ENCODE assay signal across 8 cellular contexts in the genomic region with DNA sequence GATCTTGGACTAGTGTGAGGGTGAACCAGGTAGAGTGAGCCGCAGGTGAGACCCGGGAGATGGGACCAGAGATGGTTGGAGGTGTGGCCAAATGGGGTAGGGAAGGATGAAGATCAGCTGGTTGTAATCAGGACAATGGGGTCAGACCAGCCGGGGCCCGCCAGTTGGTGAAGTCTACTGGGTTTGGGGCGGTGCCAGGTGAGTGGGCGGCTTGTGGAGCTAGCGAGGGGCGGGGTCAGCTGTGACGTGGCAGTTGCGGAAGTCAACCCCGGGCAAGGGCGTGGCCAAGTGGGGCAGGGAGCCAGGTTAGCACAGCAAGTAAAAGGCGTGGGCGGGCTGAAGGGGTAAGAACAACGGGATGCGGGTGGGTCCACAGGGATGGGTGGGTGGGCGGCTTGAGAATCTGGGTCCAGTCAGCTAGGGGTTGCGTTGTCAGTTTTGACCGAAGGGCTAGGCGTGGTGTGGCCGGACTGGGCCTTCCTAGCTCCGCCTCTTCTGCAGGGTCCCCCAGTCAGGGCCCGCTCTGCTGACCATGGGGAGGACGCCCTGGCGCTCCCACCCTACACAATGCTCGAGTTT. TPM values are rescaled to one million over a fixed set of nuclear protein-coding genes. Genes with fewer than 3 reads are reported as not detected.
DNase-seq lines count a peak whose midpoint lies in the region; ATAC-seq, FAIRE-seq and TF ChIP-seq lines count a peak whose summit lies in the region.

No MANE protein-coding gene starts in this region.

- H3K9me3 ChIP-seq in endothelial cell of umbilical vein (replicated peaks; ENCODE audit: control insufficient read depth, insufficient read depth, low read length) = no peaks in the 10 kb centered on the region
- no peaks in the 10 kb centered on the region for H3K9me3 ChIP-seq in mononuclear cell (ENCODE audit: low read depth, low read length)

- H3K27me3 ChIP-seq in endothelial cell of umbilical vein (ENCODE audit: control insufficient read depth in 2 of 2, insufficient read depth in 2 of 2, low read length in 2 of 2) (no peaks in the 10 kb centered on the region), mononuclear cell (ENCODE audit: insufficient read depth, low read length) (no peaks in the 10 kb centered on the region)

- peak overlapping the region; percentile 87 for H2AFZ ChIP-seq in endothelial cell of umbilical vein (ENCODE audit: low read depth, low read length)

- H3K36me3 ChIP-seq in endothelial cell of umbilical vein (ENCODE audit: control insufficient read depth in 2 of 2, extremely low read depth in 1 of 2, insufficient read depth in 2 of 2, low read length in 2 of 2) = no peaks in the 10 kb centered on the region

- TF ChIP-seq CTCF in endothelial cell of umbilical vein (IDR thresholded peaks at IDR 0.05; ENCODE audit: extremely low read depth in 1 of 2, insufficient read depth in 1 of 2, low read depth in 1 of 2, low read length in 2 of 2) = no peak

- H3K9me1 ChIP-seq in endothelial cell of umbilical vein (replicated peaks; ENCODE audit: control insufficient read depth, extremely low read depth, insufficient read depth, low read length) = no peaks in the 10 kb centered on the region

- H3K4me3 ChIP-seq in endothelial cell of umbilical vein (replicated peaks in 1 of 3; ENCODE audit: insufficient read depth in 1 of 3, low read depth in 1 of 3, low read length in 3 of 3) = peak overlapping the region in 1 of 3 experiments; percentile 41
- peak overlapping the region; percentile 43 for H3K4me3 ChIP-seq in mononuclear cell (ENCODE audit: low read length)

- dilution Hi-C loops in endothelial cell of umbilical vein (cut with MboI; ENCODE audit: extremely low pct_ligation_motif_present, low sequenced_read_pairs) = no loop called here

- no peaks in the 10 kb centered on the region for H3K27me3 Mint-ChIP-seq in activated CD8-positive, alpha-beta memory T cell treated with anti-CD3 and anti-CD28 coated beads, Interleukin-2, amount 10 ng/mL, durations not matched to agents 7 days and 5 days

- CTCF ChIA-PET in activated CD8-positive, alpha-beta memory T cell treated with anti-CD3 and anti-CD28 coated beads, Interleukin-2, amount 10 ng/mL, durations not matched to agents 7 days and 5 days (lab: Charles Lee) = interaction anchor here (1.0 to 1.4 kb wide), 5 partner anchors 16 to 59 kb away, joined by 3 to 5 read pairs (median 3); partner anchors contain the start of gene ALKBH5
- CTCF ChIA-PET in endothelial cell of umbilical vein (lab: Charles Lee) = interaction anchor here (0.8 to 1.3 kb wide), 3 partner anchors 9 to 25 kb away, joined by 3 to 4 read pairs (median 3); partner anchors contain the start of gene ALKBH5

- H3K27ac Mint-ChIP-seq in activated CD8-positive, alpha-beta memory T cell treated with anti-CD3 and anti-CD28 coated beads, Interleukin-2, amount 10 ng/mL, durations not matched to agents 7 days and 5 days = peak overlapping the region; percentile 76

- H3K4me3 Mint-ChIP-seq in activated CD8-positive, alpha-beta memory T cell treated with anti-CD3 and anti-CD28 coated beads, Interleukin-2, amount 10 ng/mL, durations not matched to agents 7 days and 5 days = peak overlapping the region; percentile 72

- no peak overlapping the region for H3K27ac ChIP-seq in endothelial cell of umbilical vein (ENCODE audit: insufficient read depth, low read depth, low read length)

- intact Hi-C loops in endothelial cell of umbilical vein (cut with micrococcal nuclease) = no loop called here

- H3K4me2 ChIP-seq in endothelial cell of umbilical vein (ENCODE audit: insufficient read depth, low read length) = peak overlapping the region; percentile 21

- POLR2A ChIA-PET in endothelial cell of umbilical vein (lab: Charles Lee) = no interaction called here

- TF ChIP-seq POLR2A in endothelial cell of umbilical vein (IDR thresholded peaks at IDR 0.05; ENCODE audit: low read depth, low read length) = no peak

- no peaks in the 10 kb centered on the region for H3K79me2 ChIP-seq in endothelial cell of umbilical vein (ENCODE audit: control insufficient read depth, insufficient read depth, low read length)

- peak overlapping the region; percentile 14 for H3K9ac ChIP-seq in endothelial cell of umbilical vein (replicated peaks; ENCODE audit: extremely low read depth, insufficient read depth, low read length)

- no peaks in the 10 kb centered on the region for H3K36me3 Mint-ChIP-seq in activated CD8-positive, alpha-beta memory T cell treated with anti-CD3 and anti-CD28 coated beads, Interleukin-2, amount 10 ng/mL, durations not matched to agents 7 days and 5 days

- H3K4me1 ChIP-seq in endothelial cell of umbilical vein (ENCODE audit: control insufficient read depth, extremely low read depth, insufficient read depth, low read length) (peaks cover 6% of the 10 kb centered on the region), mononuclear cell (ENCODE audit: insufficient read depth, low read length) (peaks cover 15% of the 10 kb centered on the region)

- peak; percentile 97 for DNase-seq in CD1c-positive myeloid dendritic cell (ENCODE audit: extremely low spot score)
- peak; percentile 35 for DNase-seq in NCI-H2171 treated with DMSO at 0.1 percent for 48 hours (lab: John Stamatoyannopoulos, UW)
- peak; percentile 97 for DNase-seq in activated CD8-positive, alpha-beta memory T cell treated with anti-CD3 and anti-CD28 coated beads, Interleukin-2, amount 10 ng/mL, durations not matched to agents 7 days and 5 days
- peak; percentile 71 for DNase-seq in endothelial cell of umbilical vein (ENCODE audit: low read depth, low spot score)
- DNase-seq in stimulated activated CD8-positive, alpha-beta memory T cell treated with anti-CD3 and anti-CD28 coated beads, Interleukin-15, amount 100 ng/mL, for 48 hours (ENCODE audit: low read depth in 2 of 2) = peak; percentile 87 to 92

- BruUV-seq in endothelial cell of umbilical vein (replicated peaks; lab: Mats Ljungman, UMichigan) = no TSS peak

- peak; percentile 84 for FAIRE-seq in endothelial cell of umbilical vein (lab: Jason Lieb, UNC)

- no peaks in the 10 kb centered on the region for H3K9me3 Mint-ChIP-seq in activated CD8-positive, alpha-beta memory T cell treated with anti-CD3 and anti-CD28 coated beads, Interleukin-2, amount 10 ng/mL, durations not matched to agents 7 days and 5 days (ENCODE audit: low read depth)

- ATAC-seq in GM21526 (IDR thresholded peaks at IDR 0.05; ENCODE audit: low FRiP score, unreplicated experiment) = peak; percentile 49
- peak; percentile 90 for ATAC-seq in activated CD8-positive, alpha-beta memory T cell treated with anti-CD3 and anti-CD28 coated beads, Interleukin-2, amount 10 ng/mL, durations not matched to agents 7 days and 5 days
- no peak for ATAC-seq in GM19463 (IDR thresholded peaks at IDR 0.05; ENCODE audit: unreplicated experiment)

- H3K4me1 Mint-ChIP-seq in activated CD8-positive, alpha-beta memory T cell treated with anti-CD3 and anti-CD28 coated beads, Interleukin-2, amount 10 ng/mL, durations not matched to agents 7 days and 5 days = peaks cover 7% of the 10 kb centered on the region

- H4K20me1 ChIP-seq in endothelial cell of umbilical vein (replicated peaks; ENCODE audit: control insufficient read depth, extremely low read depth, insufficient read depth, low read length) = no peaks in the 10 kb centered on the region

TF ChIP-seq in endothelial cell of umbilical vein, 7 proteins besides CTCF, POLR2A, EP300 and RAD21:
- TF ChIP-seq JUN (IDR thresholded peaks at IDR 0.05; ENCODE audit: borderline replicate concordance, insufficient read depth, insufficient read length, low read depth) (no peak), MAX (IDR thresholded peaks at IDR 0.05; ENCODE audit: insufficient read depth, insufficient read length) (no peak), GATA2 (IDR thresholded peaks at IDR 0.05; ENCODE audit: insufficient read depth, insufficient read length, low read depth, low read length) (no peak), POLR2AphosphoS5 (IDR thresholded peaks at IDR 0.05; ENCODE audit: insufficient read depth, low read depth, low read length) (peak; percentile 27), MYC (IDR thresholded peaks at IDR 0.05; ENCODE audit: low read depth, low read length) (no peak), EZH2 (IDR thresholded peaks at IDR 0.05; ENCODE audit: borderline replicate concordance, low read depth, low read length, severe bottlenecking) (no peak), FOS (IDR thresholded peaks at IDR 0.05; ENCODE audit: borderline replicate concordance, insufficient read depth, low read length) (no peak)

RNA-seq across cellular contexts. Expression of gene ALKBH5, which starts 25.5 kb away (rescaled TPM):
- total RNA-seq in activated CD8-positive, alpha-beta memory T cell treated with anti-CD3 and anti-CD28 coated beads, Interleukin-2, amount 10 ng/mL, durations not matched to agents 7 days and 5 days = 100 to 1,000 TPM; 111 to 126 TPM
- 70.7 and 71.0 TPM in 2 replicates for total RNA-seq in endothelial cell of umbilical vein
- polyA plus RNA-seq in endothelial cell of umbilical vein = 54.5 and 55.3 TPM in 2 replicates
- polyA plus RNA-seq in endothelial cell of umbilical vein (2011; cell fraction: cytosol; rRNA removed) = 49.2 and 50.9 TPM in 2 replicates
- 22.4 and 25.2 TPM in 2 replicates for polyA plus RNA-seq in endothelial cell of umbilical vein (2011; cell fraction: nucleus; rRNA removed)
- polyA plus RNA-seq in endothelial cell of umbilical vein (2012) = 41.3 and 42.9 TPM in 2 replicates
- polyA minus RNA-seq in endothelial cell of umbilical vein = 79.3 and 89.4 TPM in 2 replicates
- polyA minus RNA-seq in endothelial cell of umbilical vein (2011; cell fraction: cytosol; rRNA and poly(A)+ RNA removed) = 106 TPM
- 18.0 and 18.2 TPM in 2 replicates for polyA minus RNA-seq in endothelial cell of umbilical vein (2011; cell fraction: nucleus; rRNA and poly(A)+ RNA removed)
- 97.9 TPM for total RNA-seq in mononuclear cell

RNA-seq across cellular contexts. Expression of gene MYO15A, which starts 49.6 kb away (rescaled TPM):
- total RNA-seq in activated CD8-positive, alpha-beta memory T cell treated with anti-CD3 and anti-CD28 coated beads, Interleukin-2, amount 10 ng/mL, durations not matched to agents 7 days and 5 days = 1 to 10 TPM in 1 of 2 experiments, under 1 TPM in 1; 0.82 to 1.2 TPM
- total RNA-seq in endothelial cell of umbilical vein (0.46 and 0.82 TPM in 2 replicates), mononuclear cell (0.84 TPM)
- polyA plus RNA-seq in endothelial cell of umbilical vein = 0.46 and 0.91 TPM in 2 replicates
- 0.10 and 0.32 TPM in 2 replicates for polyA plus RNA-seq in endothelial cell of umbilical vein (2011; cell fraction: cytosol; rRNA removed)
- 3.1 and 3.4 TPM in 2 replicates for polyA plus RNA-seq in endothelial cell of umbilical vein (2011; cell fraction: nucleus; rRNA removed)
- 0.20 and 0.82 TPM in 2 replicates for polyA plus RNA-seq in endothelial cell of umbilical vein (2012)
- 0.19 and 0.63 TPM in 2 replicates for polyA minus RNA-seq in endothelial cell of umbilical vein
- not detected for polyA minus RNA-seq in endothelial cell of umbilical vein (2011; cell fraction: cytosol; rRNA and poly(A)+ RNA removed)
- polyA minus RNA-seq in endothelial cell of umbilical vein (2011; cell fraction: nucleus; rRNA and poly(A)+ RNA removed) = 0.53 and 1.5 TPM in 2 replicates

Comparison
In these comparisons a context has a peak if more than half of its experiments do, and no peak if none do; other contexts are left out.
1. DNase-seq: peak in every context shown above with its lines; median percentile 97 in CD1c-positive myeloid dendritic cell; 97 in activated CD8-positive, alpha-beta memory T cell treated with anti-CD3 and anti-CD28 coated beads, Interleukin-2, amount 10 ng/mL, durations not matched to agents 7 days and 5 days; 90 in stimulated activated CD8-positive, alpha-beta memory T cell treated with anti-CD3 and anti-CD28 coated beads, Interleukin-15, amount 100 ng/mL, for 48 hours; 71 in endothelial cell of umbilical vein; 35 in NCI-H2171 treated with DMSO at 0.1 percent for 48 hours.